Comparison of ENCODE assay signal across 18 cellular contexts in the genomic region with DNA sequence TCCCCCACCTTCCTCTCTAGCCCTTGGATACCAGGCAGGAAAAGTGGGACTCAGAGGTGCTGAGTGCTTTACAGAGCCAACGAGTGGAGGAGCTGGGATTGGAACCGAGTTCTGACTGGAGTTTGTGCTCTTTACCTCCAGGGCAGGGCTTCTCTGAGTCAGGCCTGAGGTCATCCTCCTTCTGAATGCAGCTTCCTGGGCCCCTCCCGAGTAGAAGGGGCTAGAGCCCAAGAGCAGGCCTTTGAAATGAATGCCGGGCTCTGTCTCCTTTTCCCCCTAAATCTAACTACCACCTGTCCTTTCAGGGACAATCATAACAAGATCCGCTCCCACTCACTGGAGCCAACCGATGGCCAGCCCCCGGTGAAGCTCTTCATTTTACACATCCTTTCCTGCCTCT. TPM values are rescaled to one million over a fixed set of nuclear protein-coding genes. Genes with fewer than 3 reads are reported as not detected.
"Had no signal": no experiment of that assay in that cellular context is flagged by ENCODE, and none has a peak within 500 bp of the region (broad histone marks: within the 10 kb centered on the region; RNA-seq: fewer than 3 reads in every experiment).

No MANE protein-coding gene starts in this region.

- ATAC-seq: gastroesophageal sphincter; left lung; lower lobe of right lung; sciatic nerve; stimulated activated memory B cell treated with anti-CD40 and anti-IgM and Interleukin-4, amounts not matched to agents 10 μg/mL and 1 μg/mL and 100 μg/mL, for 72 hours; upper lobe of right lung had no signal

- DNase-seq: dermis blood vessel endothelial cell; esophagus squamous epithelium; foreskin fibroblast; glutamatergic neuron; left lung; lower lobe of right lung; naive B cell; spleen; stimulated activated CD4-positive, alpha-beta T cell treated with anti-CD3 and anti-CD28 coated beads, Interleukin-15, amount 100 ng/mL, for 24 hours; stimulated activated CD4-positive, alpha-beta T cell treated with anti-CD3 and anti-CD28 coated beads, Interleukin-1b, Interleukin-23, amount 100 ng/mL, for 48 hours; stimulated activated CD4-positive, alpha-beta T cell treated with anti-CD3 and anti-CD28 coated beads, Interleukin-4, amount 100 ng/mL, for 24 hours; tibial artery; upper lobe of right lung had no signal

- H3K27ac ChIP-seq: esophagus squamous epithelium, gastroesophageal sphincter, left lung, lower lobe of right lung, spleen, tibial artery, upper lobe of right lung, vagina had no signal

- H3K4me1 ChIP-seq: lower lobe of right lung had no signal

- H3K36me3 ChIP-seq: esophagus squamous epithelium, gastroesophageal sphincter, lower lobe of right lung, spleen, tibial artery, upper lobe of right lung, vagina had no signal

- H3K27me3 ChIP-seq: vagina had no signal

- H3K9me3 ChIP-seq: esophagus squamous epithelium, gastroesophageal sphincter, left lung, lower lobe of right lung, spleen, tibial artery, upper lobe of right lung, vagina had no signal

- H3K4me3 ChIP-seq: esophagus squamous epithelium, gastroesophageal sphincter, left lung, lower lobe of right lung, spleen, tibial artery, upper lobe of right lung, vagina had no signal

RNA-seq across cellular contexts. Expression of gene PTGES, which starts 12.7 kb away (rescaled TPM):
- total RNA-seq: pulmonary artery endothelial cell had no signal
